Comparison of ENCODE assay signal across 10 cellular contexts in the genomic region with DNA sequence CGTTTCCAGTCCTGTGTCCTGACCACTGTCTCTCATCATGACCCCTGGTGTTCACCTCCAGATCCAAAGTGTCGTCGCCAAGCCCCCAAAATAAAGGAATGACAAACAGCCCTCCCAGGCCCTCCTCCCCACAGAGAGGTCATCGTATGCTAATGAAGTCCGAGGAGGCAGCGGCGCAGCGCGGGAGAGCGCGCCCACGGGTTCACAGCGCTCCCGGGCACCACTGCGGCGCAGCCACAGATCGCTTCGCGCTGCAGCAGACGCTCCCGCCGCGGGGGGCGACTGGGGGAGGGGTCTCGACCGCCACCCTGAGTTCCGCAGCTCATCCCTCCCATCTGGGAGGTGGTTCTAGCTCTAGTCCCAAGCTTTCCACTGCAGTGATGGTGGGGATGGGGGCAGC. TPM values are rescaled to one million over a fixed set of nuclear protein-coding genes. Genes with fewer than 3 reads are reported as not detected.
DNase-seq lines count a peak whose midpoint lies in the region; ATAC-seq, FAIRE-seq and TF ChIP-seq lines count a peak whose summit lies in the region.
"Had no signal": no experiment of that assay in that cellular context is flagged by ENCODE, and none has a peak within 500 bp of the region (broad histone marks: within the 10 kb centered on the region; RNA-seq: fewer than 3 reads in every experiment).

No MANE protein-coding gene starts in this region.

- no peak overlapping the region for H3K9ac ChIP-seq in iPS-15b (ENCODE audit: low read depth, low read length)

- H3K27ac Mint-ChIP-seq in activated naive CD8-positive, alpha-beta T cell treated with anti-CD3 and anti-CD28 coated beads, Interleukin-2, amount 50 U/mL, for 24 hours, result no peak overlapping the region

- DNase-seq in GM13977 (ENCODE audit: low spot score), result peak; percentile 35
- DNase-seq in activated naive CD8-positive, alpha-beta T cell treated with anti-CD3 and anti-CD28 coated beads, Interleukin-2, amount 50 U/mL, for 24 hours, result no peak
- no peak for DNase-seq in gastrocnemius medialis
- DNase-seq in putamen (ENCODE audit: low spot score), result no peak
- DNase-seq in D721Med (ENCODE audit: insufficient read length, low spot score), result no peak
- DNase-seq in NAMALWA (ENCODE audit: low spot score), result no peak
- no peak for DNase-seq in NCI-H226
- DNase-seq: activated naive CD4-positive, alpha-beta T cell; Karpas-422 had no signal

- H3K27me3 ChIP-seq in iPS-15b (ENCODE audit: control insufficient read depth, insufficient read depth, low read length) (peaks cover 74% of the 10 kb centered on the region), gastrocnemius medialis (peaks cover 31 to 35% (median 33%) of the 10 kb centered on the region in 3 donors)

- no peaks in the 10 kb centered on the region for H3K36me3 Mint-ChIP-seq in activated naive CD8-positive, alpha-beta T cell treated with anti-CD3 and anti-CD28 coated beads, Interleukin-2, amount 50 U/mL, for 24 hours (ENCODE audit: low read depth)

- peaks cover 68% of the 10 kb centered on the region for H3K27me3 Mint-ChIP-seq in activated naive CD8-positive, alpha-beta T cell treated with anti-CD3 and anti-CD28 coated beads, Interleukin-2, amount 50 U/mL, for 24 hours

- in situ Hi-C loops in GM13977 (cut with MboI; ENCODE audit: low pct_unique_long_range_greater_than_20kb, low sequenced_read_pairs, unreplicated experiment), result no loop called here
- in situ Hi-C loops in gastrocnemius medialis (cut with MboI; ENCODE audit: low sequenced_read_pairs in 4 of 4), result no loop called here

- peaks cover 18% of the 10 kb centered on the region for H3K4me1 Mint-ChIP-seq in activated naive CD8-positive, alpha-beta T cell treated with anti-CD3 and anti-CD28 coated beads, Interleukin-2, amount 50 U/mL, for 24 hours

- H3K4me1 ChIP-seq in iPS-15b (ENCODE audit: control insufficient read depth, insufficient read depth, low read length) (peaks cover 3% of the 10 kb centered on the region), gastrocnemius medialis (peaks cover 3 to 10% of the 10 kb centered on the region in 2 donors)

- peak overlapping the region; percentile 27 for H3K4me3 Mint-ChIP-seq in activated naive CD8-positive, alpha-beta T cell treated with anti-CD3 and anti-CD28 coated beads, Interleukin-2, amount 50 U/mL, for 24 hours

- no peak for FAIRE-seq in D721Med (lab: Jason Lieb, UNC)

- H3K27ac ChIP-seq in gastrocnemius medialis, result no peak overlapping the region

- no peak for TF ChIP-seq CTCF in GM13977 (IDR thresholded peaks at IDR 0.05; ENCODE audit: extremely low read depth, insufficient read depth, missing control alignments)
- no peak for TF ChIP-seq CTCF in gastrocnemius medialis (IDR thresholded peaks at IDR 0.05 in 4 of 5, conservative IDR thresholded peaks at IDR 0.05 in 1 of 5)
- TF ChIP-seq CTCF in D721Med (IDR thresholded peaks at IDR 0.05; ENCODE audit: insufficient read depth, missing control alignments), result no peak

- no peaks in the 10 kb centered on the region for H3K9me3 Mint-ChIP-seq in activated naive CD8-positive, alpha-beta T cell treated with anti-CD3 and anti-CD28 coated beads, Interleukin-2, amount 50 U/mL, for 24 hours

- H3K9me3 ChIP-seq in iPS-15b (ENCODE audit: control insufficient read depth, insufficient read depth, low read length), result no peaks in the 10 kb centered on the region
- no peaks in the 10 kb centered on the region for H3K9me3 ChIP-seq in gastrocnemius medialis

- no peaks in the 10 kb centered on the region for H3K36me3 ChIP-seq in iPS-15b (ENCODE audit: control insufficient read depth, insufficient read depth, low read length)
- no peaks in the 10 kb centered on the region for H3K36me3 ChIP-seq in gastrocnemius medialis

- no peak for TF ChIP-seq POLR2A in gastrocnemius medialis (IDR thresholded peaks at IDR 0.05)

- peak overlapping the region; percentile 62 for H3K4me3 ChIP-seq in iPS-15b (ENCODE audit: low read depth, low read length)
- peak overlapping the region; percentile 45 to 58 (median 50) for H3K4me3 ChIP-seq in gastrocnemius medialis

- intact Hi-C loops in gastrocnemius medialis (cut with DNase I; ENCODE audit: low total_unique reads), result no loop called here

- no peak for ATAC-seq in activated naive CD8-positive, alpha-beta T cell treated with anti-CD3 and anti-CD28 coated beads, Interleukin-2, amount 50 U/mL, for 24 hours
- no peak for ATAC-seq in gastrocnemius medialis

RNA-seq across cellular contexts. Expression of a gene that starts 1.3 kb away (rescaled TPM):
- 10 to 100 TPM in 1 of 4 donors, 1 to 10 TPM in 3; 5.0 to 11.2 (median 7.7) TPM for total RNA-seq in gastrocnemius medialis
